Comparison of ENCODE assay signal across 15 cellular contexts in genomic region chr7:22972207-22972606, GRCh38. TPM values are rescaled to one million over a fixed set of nuclear protein-coding genes. Genes with fewer than 3 reads are reported as not detected.
A peak's percentile ranks its signal among the peaks of the same experiment; 100 is the strongest.
DNase-seq lines count a peak whose midpoint lies in the region; ATAC-seq, FAIRE-seq and TF ChIP-seq lines count a peak whose summit lies in the region.
"Had no signal": no experiment of that assay in that cellular context is flagged by ENCODE, and none has a peak within 500 bp of the region (broad histone marks: within the 10 kb centered on the region; RNA-seq: fewer than 3 reads in every experiment).

No MANE protein-coding gene starts in this region.

- H4K20me1 ChIP-seq in PC-3 (ENCODE audit: low read length) = no peaks in the 10 kb centered on the region

- intact Hi-C loops in PC-3 (cut with micrococcal nuclease) (no loop called here), psoas muscle (cut with DNase I) (no loop called here)

- H3K4me3 ChIP-seq in PC-3 (ENCODE audit: low read length) = no peak overlapping the region
- H3K4me3 ChIP-seq in psoas muscle = no peak overlapping the region
- H3K4me3 ChIP-seq: GM23248 had no signal

- no peaks in the 10 kb centered on the region for H3F3A ChIP-seq in PC-3 (ENCODE audit: low read length, unreplicated experiment)

- H3K9ac ChIP-seq in PC-3 (ENCODE audit: low read length) = no peak overlapping the region
- H3K9ac ChIP-seq: GM23248 had no signal

- no peaks in the 10 kb centered on the region for H3K4me1 ChIP-seq in PC-3 (ENCODE audit: insufficient read depth, low read length)
- peaks cover 26% of the 10 kb centered on the region for H3K4me1 ChIP-seq in psoas muscle
- H3K4me1 ChIP-seq: BE2C had no signal

- H3K27me3 ChIP-seq in PC-3 (ENCODE audit: low read length) (no peaks in the 10 kb centered on the region), psoas muscle (ENCODE audit: insufficient read depth in 3 of 3, low read length in 2 of 3) (no peaks in the 10 kb centered on the region)

- H3K36me3 ChIP-seq in PC-3 (ENCODE audit: low read depth, low read length) (peaks cover 23% of the 10 kb centered on the region), psoas muscle (ENCODE audit: insufficient read depth in 1 of 2, low read depth in 1 of 2) (peaks cover 2 to 48% of the 10 kb centered on the region in 2 donors)
- H3K36me3 ChIP-seq: BE2C had no signal

- FAIRE-seq in H54 (lab: Jason Lieb, UNC) = peak; percentile 91
- FAIRE-seq: A204.1 had no signal

- DNase-seq in H54 (ENCODE audit: insufficient read length, low spot score) (no peak), PC-3 (peak; percentile 4), dermis blood vessel endothelial cell (peak; percentile 46), psoas muscle (no peak), NCI-H226 (no peak)
- DNase-seq: BE2C; CD4-positive, alpha-beta memory T cell; DND-41; GDM1; GM23248; H7 had no signal

- no peaks in the 10 kb centered on the region for H3K9me2 ChIP-seq in PC-3 (replicated peaks; ENCODE audit: low read length)

- H3K27ac ChIP-seq in PC-3 (ENCODE audit: low read length) (no peak overlapping the region), psoas muscle (peak overlapping the region; percentile 80)
- H3K27ac ChIP-seq: C4-2B, GM23248 had no signal

- no peak overlapping the region for H3K4me2 ChIP-seq in PC-3 (ENCODE audit: low read length)

- H2AFZ ChIP-seq in PC-3 (ENCODE audit: low read length) = no peak overlapping the region
- H2AFZ ChIP-seq: GM23248 had no signal

- POLR2A ChIA-PET in PC-3 (lab: Charles Lee; ENCODE audit: unreplicated experiment) = no interaction called here

- WGBS in psoas muscle, 3 donors = 62 to 87% (median 76%) methylated on average over 2 of the region's 2 CpGs

- CTCF ChIA-PET in PC-3 (lab: Charles Lee) = no interaction called here

- TF ChIP-seq CTCF in PC-3 (conservative IDR thresholded peaks at IDR 0.05; ENCODE audit: low read depth, low read length) (no peak), psoas muscle (IDR thresholded peaks at IDR 0.05) (no peak)

- BruUV-seq in PC-3 (replicated peaks; lab: Mats Ljungman, UMichigan) = no TSS peak

- ATAC-seq in PC-3 (0 out of 2 replicates have a peak, but pooled peaks have one; percentile 20), psoas muscle (no peak), GM18873 (IDR thresholded peaks at IDR 0.05; ENCODE audit: low FRiP score, unreplicated experiment) (no peak), HG03175 (IDR thresholded peaks at IDR 0.05; ENCODE audit: unreplicated experiment) (no peak)

- no peaks in the 10 kb centered on the region for H3K79me2 ChIP-seq in PC-3 (ENCODE audit: low read length)

- H3K9me3 ChIP-seq in PC-3 (ENCODE audit: low read length) = 0 out of 2 replicates have a peak, but pooled peaks cover 6% of the 10 kb centered on the region
- H3K9me3 ChIP-seq in psoas muscle = no peaks in the 10 kb centered on the region
- H3K9me3 ChIP-seq: BE2C had no signal

- TF ChIP-seq POLR2A in H54 (IDR thresholded peaks at IDR 0.05; ENCODE audit: low read depth, low read length) = no peak

RNA-seq across cellular contexts. Expression of gene HYCC1, which starts 41.7 kb away (rescaled TPM):
- total RNA-seq in PC-3 (2014; rRNA removed) (15.0 and 15.5 TPM in 2 replicates), dermis blood vessel endothelial cell (44.4 and 53.9 TPM in 2 replicates), psoas muscle (10 to 100 TPM; 24.0 to 63.9 (median 50.5) TPM)
- 10 to 100 TPM; 14.6 to 30.1 (median 15.6) TPM for polyA plus RNA-seq in psoas muscle

Comparison
In these comparisons a context has a peak if more than half of its experiments do, and no peak if none do; other contexts are left out.
1. DNase-seq: peak in PC-3 (single experiment) and dermis blood vessel endothelial cell (single experiment); none in H54 (single experiment), psoas muscle (0 of 2) and NCI-H226 (single experiment).